In genomic region chr7:106062006-106062405, GRCh38 we compare ENCODE assay signal across 17 cellular contexts. TPM values are rescaled to one million over a fixed set of nuclear protein-coding genes. Genes with fewer than 3 reads are reported as not detected.
DNase-seq lines count a peak whose midpoint lies in the region; ATAC-seq and TF ChIP-seq lines count a peak whose summit lies in the region.
"Had no signal": no experiment of that assay in that cellular context is flagged by ENCODE, and none has a peak within 500 bp of the region (broad histone marks: within the 10 kb centered on the region; RNA-seq: fewer than 3 reads in every experiment).

No MANE protein-coding gene starts in this region.

- no peaks in the 10 kb centered on the region for H3K36me3 Mint-ChIP-seq in activated naive CD8-positive, alpha-beta T cell treated with anti-CD3 and anti-CD28 coated beads, Interleukin-2, amount 10 ng/mL, durations not matched to agents 7 days and 5 days
- H3K36me3 Mint-ChIP-seq in naive B cell (no peaks in the 10 kb centered on the region), type B pancreatic cell (peaks cover 3% of the 10 kb centered on the region)
- H3K36me3 Mint-ChIP-seq: activated naive CD4-positive, alpha-beta T cell treated with anti-CD3 and anti-CD28 coated beads, Interleukin-2, amount 50 U/mL, for 24 hours had no signal

- no peaks in the 10 kb centered on the region for H3K27me3 ChIP-seq in GM06990 (replicated peaks; ENCODE audit: control insufficient read depth, insufficient read depth, low read length)
- H3K27me3 ChIP-seq: hepatocyte had no signal

- H3K27ac Mint-ChIP-seq in activated naive CD8-positive, alpha-beta T cell treated with anti-CD3 and anti-CD28 coated beads, Interleukin-2, amount 10 ng/mL, durations not matched to agents 7 days and 5 days: peak overlapping the region; percentile 11
- peak overlapping the region; percentile 93 to 100 (median 99) for H3K27ac Mint-ChIP-seq in naive B cell
- no peak overlapping the region for H3K27ac Mint-ChIP-seq in type B pancreatic cell
- H3K27ac Mint-ChIP-seq: activated naive CD4-positive, alpha-beta T cell treated with anti-CD3 and anti-CD28 coated beads, Interleukin-2, amount 50 U/mL, for 24 hours had no signal

- H3K4me1 Mint-ChIP-seq in activated naive CD8-positive, alpha-beta T cell treated with anti-CD3 and anti-CD28 coated beads, Interleukin-2, amount 10 ng/mL, durations not matched to agents 7 days and 5 days: peaks cover 43% of the 10 kb centered on the region
- H3K4me1 Mint-ChIP-seq in naive B cell (peaks cover 65 to 99% (median 96%) of the 10 kb centered on the region in 3 donors), type B pancreatic cell (ENCODE audit: unreplicated experiment) (peaks cover 43% of the 10 kb centered on the region)

- no peak overlapping the region for H3K4me3 Mint-ChIP-seq in activated naive CD8-positive, alpha-beta T cell treated with anti-CD3 and anti-CD28 coated beads, Interleukin-2, amount 10 ng/mL, durations not matched to agents 7 days and 5 days
- H3K4me3 Mint-ChIP-seq in naive B cell (peak overlapping the region; percentile 46 to 91 (median 79)), type B pancreatic cell (no peak overlapping the region)
- H3K4me3 Mint-ChIP-seq: activated naive CD4-positive, alpha-beta T cell treated with anti-CD3 and anti-CD28 coated beads, Interleukin-2, amount 50 U/mL, for 24 hours had no signal

- peak; percentile 74 for DNase-seq in GM06990 (ENCODE audit: extremely low read depth, insufficient read length)
- peak; percentile 57 for DNase-seq in LoVo (ENCODE audit: low spot score)
- no peak for DNase-seq in activated naive CD8-positive, alpha-beta T cell treated with anti-CD3 and anti-CD28 coated beads, Interleukin-2, amount 10 ng/mL, durations not matched to agents 7 days and 5 days
- no peak for DNase-seq in naive B cell
- no peak for DNase-seq in HK-2 (ENCODE audit: unreplicated experiment)
- DNase-seq in OCI-M2 (lab: John Stamatoyannopoulos, UW; ENCODE audit: unreplicated experiment): no peak
- no peak for DNase-seq in type B pancreatic cell (ENCODE audit: extremely low spot score, unreplicated experiment)
- no peak for DNase-seq in NCI-H446 (lab: John Stamatoyannopoulos, UW)
- DNase-seq: AML-193; central memory CD4-positive, alpha-beta T cell; DMS153; left colon; NCI-H1417 treated with DMSO at 0.1 percent for 48 hours; psoas muscle; stimulated activated CD4-positive, alpha-beta T cell treated with anti-CD3 and anti-CD28 coated beads, Interleukin-2, amount 100 ng/mL, for 24 hours had no signal

- H3K9me3 Mint-ChIP-seq in activated naive CD8-positive, alpha-beta T cell treated with anti-CD3 and anti-CD28 coated beads, Interleukin-2, amount 10 ng/mL, durations not matched to agents 7 days and 5 days: no peaks in the 10 kb centered on the region
- peaks cover 0 to 6% (median 0%) of the 10 kb centered on the region in 7 donors for H3K9me3 Mint-ChIP-seq in naive B cell
- H3K9me3 Mint-ChIP-seq in type B pancreatic cell: no peaks in the 10 kb centered on the region
- H3K9me3 Mint-ChIP-seq: activated naive CD4-positive, alpha-beta T cell treated with anti-CD3 and anti-CD28 coated beads, Interleukin-2, amount 50 U/mL, for 24 hours had no signal

- ATAC-seq in activated naive CD8-positive, alpha-beta T cell treated with anti-CD3 and anti-CD28 coated beads, Interleukin-2, amount 10 ng/mL, durations not matched to agents 7 days and 5 days (ENCODE audit: low read depth): no peak
- no peak for ATAC-seq in naive B cell (ENCODE audit: low read depth in 2 of 2)
- ATAC-seq: left colon, psoas muscle had no signal

- POLR2A ChIA-PET in activated naive CD8-positive, alpha-beta T cell treated with anti-CD3 and anti-CD28 coated beads, Interleukin-2, amount 10 ng/mL, durations not matched to agents 7 days and 5 days (lab: Charles Lee): no interaction called here

- no peak overlapping the region for H3K4me3 ChIP-seq in GM06990 (replicated peaks; ENCODE audit: low read depth, low read length)
- H3K4me3 ChIP-seq: hepatocyte, psoas muscle had no signal

- H3K27me3 Mint-ChIP-seq in activated naive CD8-positive, alpha-beta T cell treated with anti-CD3 and anti-CD28 coated beads, Interleukin-2, amount 10 ng/mL, durations not matched to agents 7 days and 5 days: no peaks in the 10 kb centered on the region
- H3K27me3 Mint-ChIP-seq in naive B cell: no peaks in the 10 kb centered on the region
- no peaks in the 10 kb centered on the region for H3K27me3 Mint-ChIP-seq in type B pancreatic cell
- H3K27me3 Mint-ChIP-seq: activated naive CD4-positive, alpha-beta T cell treated with anti-CD3 and anti-CD28 coated beads, Interleukin-2, amount 50 U/mL, for 24 hours had no signal

- no peaks in the 10 kb centered on the region for H3K36me3 ChIP-seq in GM06990 (ENCODE audit: control insufficient read depth, insufficient read depth, low read length)

- TF ChIP-seq CTCF in GM06990 (IDR thresholded peaks at IDR 0.05; ENCODE audit: insufficient read depth, low read length, poor library complexity, severe bottlenecking): no peak
- no peak for TF ChIP-seq CTCF in type B pancreatic cell (conservative IDR thresholded peaks at IDR 0.05)

RNA-seq across cellular contexts. Expression of gene SYPL1, which starts 50.1 kb away (rescaled TPM):
- total RNA-seq in activated naive CD8-positive, alpha-beta T cell treated with anti-CD3 and anti-CD28 coated beads, Interleukin-2, amount 10 ng/mL, durations not matched to agents 7 days and 5 days: 10 to 100 TPM; 52.2 to 56.5 TPM
- 100 to 1,000 TPM; 234 to 353 (median 246) TPM for polyA plus RNA-seq in naive B cell (ENCODE audit: low read depth in 6 of 6)
- total RNA-seq in type B pancreatic cell (ENCODE audit: low replicate concordance): 59.0 and 83.6 TPM in 2 replicates

Comparison
In these comparisons a context has a peak if more than half of its experiments do, and no peak if none do; other contexts are left out.
1. DNase-seq: peak in GM06990 (single experiment) and LoVo (single experiment); none in activated naive CD8-positive, alpha-beta T cell treated with anti-CD3 and anti-CD28 coated beads, Interleukin-2, amount 10 ng/mL, durations not matched to agents 7 days and 5 days (single experiment), naive B cell (single experiment), HK-2 (single experiment), OCI-M2 (single experiment), type B pancreatic cell (single experiment) and NCI-H446 (0 of 2).
2. H3K4me3 Mint-ChIP-seq: peak in naive B cell (8 of 8); none in activated naive CD8-positive, alpha-beta T cell treated with anti-CD3 and anti-CD28 coated beads, Interleukin-2, amount 10 ng/mL, durations not matched to agents 7 days and 5 days (single experiment) and type B pancreatic cell (single experiment).